In genomic region chr14:103748539-103748867, GRCh38 we compare ENCODE assay signal across 12 cellular contexts. TPM values are rescaled to one million over a fixed set of nuclear protein-coding genes. Genes with fewer than 3 reads are reported as not detected.
DNase-seq lines count a peak whose midpoint lies in the region; ATAC-seq and TF ChIP-seq lines count a peak whose summit lies in the region.
"Had no signal": no experiment of that assay in that cellular context is flagged by ENCODE, and none has a peak within 500 bp of the region (broad histone marks: within the 10 kb centered on the region; RNA-seq: fewer than 3 reads in every experiment).

No MANE protein-coding gene starts in this region.

- peak overlapping the region in 1 of 4 donors; percentile 56 for H3K4me3 Mint-ChIP-seq in CD4-positive, CD25-positive, alpha-beta regulatory T cell

- H3K4me1 Mint-ChIP-seq in CD4-positive, CD25-positive, alpha-beta regulatory T cell, result peaks cover 0 to 15% (median 5%) of the 10 kb centered on the region in 4 donors

- no peak overlapping the region for H3K4me3 ChIP-seq in CD4-positive, CD25-positive, alpha-beta regulatory T cell (ENCODE audit: low read depth, low read length)
- no peak overlapping the region for H3K4me3 ChIP-seq in tibial nerve
- H3K4me3 ChIP-seq: prostate gland, uterus had no signal

- peaks cover 7% of the 10 kb centered on the region for H3K4me1 ChIP-seq in CD4-positive, CD25-positive, alpha-beta regulatory T cell (ENCODE audit: control insufficient read depth, insufficient read depth, low read length, poor library complexity, severe bottlenecking)
- no peaks in the 10 kb centered on the region for H3K4me1 ChIP-seq in tibial nerve
- H3K4me1 ChIP-seq: prostate gland, uterus had no signal

- peak in 2 of 3 donors; percentile 54 to 80 for DNase-seq in CD4-positive, CD25-positive, alpha-beta regulatory T cell
- DNase-seq in activated CD4-positive, alpha-beta T cell treated with anti-CD3 and anti-CD28 coated beads for 24 hours (ENCODE audit: low read depth in 2 of 2), result peak; percentile 12 to 19
- peak; percentile 31 for DNase-seq in activated naive CD4-positive, alpha-beta T cell treated with Interleukin-2 at 50 U/mL for 16 hours
- DNase-seq in stimulated activated CD4-positive, alpha-beta T cell treated with anti-CD3 and anti-CD28 coated beads, Interleukin-4, amount 100 ng/mL, for 24 hours, result peak; percentile 33
- no peak for DNase-seq in SK-N-DZ (ENCODE audit: low spot score)
- DNase-seq in SW 1271 (lab: John Stamatoyannopoulos, UW), result no peak
- no peak for DNase-seq in tibial nerve (ENCODE audit: low spot score in 2 of 2)
- DNase-seq: NCI-H446, uterus had no signal

- no peak for TF ChIP-seq CTCF in tibial nerve (IDR thresholded peaks at IDR 0.05)

- peaks cover 12% of the 10 kb centered on the region for H3K36me3 Mint-ChIP-seq in CD4-positive, CD25-positive, alpha-beta regulatory T cell

- H3K9me3 ChIP-seq in CD4-positive, CD25-positive, alpha-beta regulatory T cell (ENCODE audit: control insufficient read depth in 2 of 2, low read length in 2 of 2), result no peaks in the 10 kb centered on the region
- H3K9me3 ChIP-seq in tibial nerve, result no peaks in the 10 kb centered on the region
- H3K9me3 ChIP-seq: prostate gland, uterus had no signal

- H3K27ac ChIP-seq in CD4-positive, CD25-positive, alpha-beta regulatory T cell (ENCODE audit: insufficient read depth, low read length, poor library complexity, severe bottlenecking), result peak overlapping the region; percentile 10
- no peak overlapping the region for H3K27ac ChIP-seq in tibial nerve
- H3K27ac ChIP-seq: prostate gland, uterus had no signal

- peaks cover 3% of the 10 kb centered on the region for H3K36me3 ChIP-seq in CD4-positive, CD25-positive, alpha-beta regulatory T cell (ENCODE audit: control insufficient read depth, insufficient read depth, low read length)
- peaks cover 0 to 48% (median 0%) of the 10 kb centered on the region in 3 donors for H3K36me3 ChIP-seq in tibial nerve
- H3K36me3 ChIP-seq: prostate gland, uterus had no signal

- no peaks in the 10 kb centered on the region for H3K9me3 Mint-ChIP-seq in CD4-positive, CD25-positive, alpha-beta regulatory T cell

- WGBS in tibial nerve, 2 donors, result 81 to 87% methylated on average over 6 of the region's 6 CpGs

- peak overlapping the region in 2 of 3 donors; percentile 55 to 76 for H3K27ac Mint-ChIP-seq in CD4-positive, CD25-positive, alpha-beta regulatory T cell

- TF ChIP-seq POLR2A in tibial nerve (IDR thresholded peaks at IDR 0.05), result no peak

- ATAC-seq in CD4-positive, CD25-positive, alpha-beta regulatory T cell (ENCODE audit: low read depth in 2 of 2), result peak; percentile 95 to 97
- no peak for ATAC-seq in HG02759 (IDR thresholded peaks at IDR 0.05; ENCODE audit: unreplicated experiment)
- ATAC-seq: left lobe of liver had no signal

- no peak for TF ChIP-seq EP300 in tibial nerve (IDR thresholded peaks at IDR 0.05)

- no peaks in the 10 kb centered on the region for H3K27me3 ChIP-seq in CD4-positive, CD25-positive, alpha-beta regulatory T cell (ENCODE audit: control insufficient read depth, insufficient read depth, low read length)
- no peaks in the 10 kb centered on the region for H3K27me3 ChIP-seq in tibial nerve
- H3K27me3 ChIP-seq: uterus had no signal

- no peaks in the 10 kb centered on the region for H3K27me3 Mint-ChIP-seq in CD4-positive, CD25-positive, alpha-beta regulatory T cell

RNA-seq across cellular contexts. Expression of gene ZFYVE21, which starts 32.9 kb away (rescaled TPM):
- 13.7 TPM for total RNA-seq in CD4-positive, CD25-positive, alpha-beta regulatory T cell
- 10 to 100 TPM; 12.1 to 25.0 (median 16.1) TPM for polyA plus RNA-seq in CD4-positive, CD25-positive, alpha-beta regulatory T cell
- polyA plus RNA-seq in SK-N-DZ (2014; cell fraction: cytosol; rRNA removed), result 20.8 and 20.9 TPM in 2 replicates
- 52.4 and 53.0 TPM in 2 replicates for polyA plus RNA-seq in SK-N-DZ (2014; cell fraction: nucleus; rRNA removed)
- 100 to 1,000 TPM; 151 to 308 (median 224) TPM for total RNA-seq in tibial nerve

RNA-seq across cellular contexts. Expression of gene XRCC3, which starts 33.3 kb away (rescaled TPM):
- 9.8 TPM for total RNA-seq in CD4-positive, CD25-positive, alpha-beta regulatory T cell
- polyA plus RNA-seq in CD4-positive, CD25-positive, alpha-beta regulatory T cell, result 1 to 10 TPM; 3.0 to 4.7 (median 4.3) TPM
- polyA plus RNA-seq in SK-N-DZ (2014; cell fraction: cytosol; rRNA removed), result 33.5 and 41.9 TPM in 2 replicates
- 61.4 and 67.5 TPM in 2 replicates for polyA plus RNA-seq in SK-N-DZ (2014; cell fraction: nucleus; rRNA removed)
- 10 to 100 TPM in 1 of 4 donors, 1 to 10 TPM in 3; 4.0 to 10.7 (median 6.2) TPM for total RNA-seq in tibial nerve

Comparison
In these comparisons a context has a peak if more than half of its experiments do, and no peak if none do; other contexts are left out.
1. DNase-seq: peak in CD4-positive, CD25-positive, alpha-beta regulatory T cell (2 of 3), activated CD4-positive, alpha-beta T cell treated with anti-CD3 and anti-CD28 coated beads for 24 hours (2 of 2), activated naive CD4-positive, alpha-beta T cell treated with Interleukin-2 at 50 U/mL for 16 hours (single experiment) and stimulated activated CD4-positive, alpha-beta T cell treated with anti-CD3 and anti-CD28 coated beads, Interleukin-4, amount 100 ng/mL, for 24 hours (single experiment); none in SK-N-DZ (single experiment), SW 1271 (0 of 2) and tibial nerve (0 of 2).
2. RNA of gene ZFYVE21, which starts 32.9 kb away (total RNA-seq): 151 to 308 TPM in tibial nerve; 13.7 TPM in CD4-positive, CD25-positive, alpha-beta regulatory T cell (single experiment); every median in the first group is over 10 times any median in the second.